8 cellular contexts compared by ENCODE assay signal in genomic region chrX:78103001-78103634, GRCh38. TPM values are rescaled to one million over a fixed set of nuclear protein-coding genes. Genes with fewer than 3 reads are reported as not detected.
DNase-seq lines count a peak whose midpoint lies in the region; ATAC-seq and TF ChIP-seq lines count a peak whose summit lies in the region.

No MANE protein-coding gene starts in this region.

- H3K27ac Mint-ChIP-seq in naive thymus-derived CD8-positive, alpha-beta T cell, result peak overlapping the region; percentile 90 to 98 (median 94)

- H3K4me3 Mint-ChIP-seq in naive thymus-derived CD8-positive, alpha-beta T cell, result peak overlapping the region; percentile 86 to 96 (median 94)

- ATAC-seq in naive thymus-derived CD8-positive, alpha-beta T cell, result no peak
- ATAC-seq in GM21825 (IDR thresholded peaks at IDR 0.05; ENCODE audit: unreplicated experiment), result no peak

- H3K4me1 Mint-ChIP-seq in naive thymus-derived CD8-positive, alpha-beta T cell, result peaks cover 14 to 42% (median 38%) of the 10 kb centered on the region in 4 donors

- DNase-seq in AG09309 (ENCODE audit: low read depth) (no peak), T-helper 9 cell (no peak), NCI-H1092 (lab: John Stamatoyannopoulos, UW) (no peak), cortex of kidney (lab: John Stamatoyannopoulos, UW) (no peak)
- no peak for DNase-seq in naive thymus-derived CD8-positive, alpha-beta T cell

- no peaks in the 10 kb centered on the region for H3K9me3 ChIP-seq in Loucy (ENCODE audit: insufficient read depth, low read depth, low read length)

- H3K36me3 Mint-ChIP-seq in naive thymus-derived CD8-positive, alpha-beta T cell, result peaks cover 0 to 19% (median 0%) of the 10 kb centered on the region in 3 donors

- peaks cover 5% of the 10 kb centered on the region for H3K27me3 ChIP-seq in Loucy (ENCODE audit: insufficient read depth, low read length, poor library complexity, severe bottlenecking)

- H3K4me2 ChIP-seq in Loucy (ENCODE audit: low read depth, low read length, poor library complexity, severe bottlenecking), result peak overlapping the region; percentile 78

- no peaks in the 10 kb centered on the region for H3F3A ChIP-seq in Loucy (ENCODE audit: low read depth)

- TF ChIP-seq CTCF in AG09309 (IDR thresholded peaks at IDR 0.05; ENCODE audit: control insufficient read depth, insufficient read depth, low read depth, low read length, missing control alignments) (no peak), Loucy (conservative IDR thresholded peaks at IDR 0.05; ENCODE audit: low read length) (no peak)

- peaks cover 0 to 2% (median 0%) of the 10 kb centered on the region in 9 donors for H3K9me3 Mint-ChIP-seq in naive thymus-derived CD8-positive, alpha-beta T cell

- POLR2A ChIA-PET in naive thymus-derived CD8-positive, alpha-beta T cell (lab: Charles Lee), result interaction anchor here (1.6 kb wide), 1 partner anchor 36 kb away, joined by 7 read pairs; the partner anchor contains the start of gene TAF9B

- peaks cover 48% of the 10 kb centered on the region for H3K79me2 ChIP-seq in Loucy (ENCODE audit: insufficient read depth, low read length)

- peaks cover 40% of the 10 kb centered on the region for H4K20me1 ChIP-seq in Loucy (ENCODE audit: insufficient read depth, low read length, poor library complexity, severe bottlenecking)

- H3K9me2 ChIP-seq in Loucy (replicated peaks; ENCODE audit: low read depth, low read length), result no peaks in the 10 kb centered on the region

- H2AFZ ChIP-seq in Loucy (ENCODE audit: low read length), result peak overlapping the region; percentile 81; the same call in 1 of the 2 replicates

- peak overlapping the region; percentile 86 for H3K27ac ChIP-seq in cingulate gyrus (ENCODE audit: low read depth, low read length)

- H3K27me3 Mint-ChIP-seq in naive thymus-derived CD8-positive, alpha-beta T cell, result no peaks in the 10 kb centered on the region

- H3K4me3 ChIP-seq in AG09309 (ENCODE audit: control insufficient read depth, low read depth, low read length) (peak overlapping the region; percentile 45), Loucy (ENCODE audit: low read length, poor library complexity, severe bottlenecking) (peak overlapping the region; percentile 75)

- H3K9ac ChIP-seq in Loucy (ENCODE audit: low read depth, low read length, poor library complexity, severe bottlenecking), result peak overlapping the region; percentile 82

- peaks cover 27% of the 10 kb centered on the region for H3K4me1 ChIP-seq in Loucy (ENCODE audit: insufficient read depth, low read length, poor library complexity, severe bottlenecking)

- peaks cover 26% of the 10 kb centered on the region for H3K36me3 ChIP-seq in Loucy (ENCODE audit: insufficient read depth, low read length)

RNA-seq across cellular contexts. Expression of gene PGK1, which starts 0.9 kb away (rescaled TPM):
- total RNA-seq in naive thymus-derived CD8-positive, alpha-beta T cell, result 100 to 1,000 TPM; 205 to 213 TPM
- 100 to 1,000 TPM; 501 to 515 (median 513) TPM for polyA plus RNA-seq in naive thymus-derived CD8-positive, alpha-beta T cell

RNA-seq across cellular contexts. Expression of gene TAF9B, which starts 36.3 kb away (rescaled TPM):
- 10 to 100 TPM; 14.7 to 16.5 TPM for total RNA-seq in naive thymus-derived CD8-positive, alpha-beta T cell
- polyA plus RNA-seq in naive thymus-derived CD8-positive, alpha-beta T cell, result 10 to 100 TPM; 17.0 to 21.4 (median 19.1) TPM
